ENCODE assay signal across 1 cellular context in the genomic region with DNA sequence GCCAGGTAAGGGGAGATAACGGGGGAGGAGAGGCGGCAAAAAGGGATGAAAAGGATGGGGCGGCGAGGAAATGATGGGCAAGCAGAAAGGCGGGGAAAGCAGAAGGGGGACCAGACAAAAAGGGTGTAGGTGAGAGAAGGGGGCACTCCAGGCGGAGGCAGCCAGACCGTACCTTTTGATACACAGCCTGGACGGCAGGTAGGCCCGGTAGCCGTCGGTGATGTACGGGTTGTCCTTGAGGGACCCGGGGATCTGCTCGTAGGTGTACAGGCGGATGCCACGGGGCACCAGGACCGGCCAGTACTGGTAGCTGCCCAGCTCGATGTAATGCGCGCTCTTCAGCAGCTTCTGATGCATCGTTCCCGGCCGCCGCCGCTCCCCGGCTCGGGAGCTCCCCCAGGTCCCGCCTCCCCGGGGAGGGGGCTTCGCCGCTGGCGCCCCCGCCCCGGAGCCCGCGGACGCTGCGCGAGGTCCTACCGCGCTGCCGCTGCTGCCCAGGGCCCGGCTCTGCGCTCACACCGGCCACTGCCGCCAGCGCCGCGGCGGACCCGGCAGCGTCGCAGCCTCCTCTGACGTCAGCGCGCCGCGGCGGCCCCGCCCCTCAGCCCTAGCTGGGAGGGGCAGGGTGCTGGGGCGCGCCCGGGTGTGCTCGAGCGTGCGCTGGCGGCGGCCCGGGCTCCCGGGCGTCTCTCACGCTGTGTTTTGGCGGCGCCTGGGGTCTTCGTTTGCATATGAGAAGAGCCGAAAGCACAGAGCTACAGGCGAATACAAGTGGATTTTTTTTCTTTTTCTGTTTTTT.
TF ChIP-seq lines count a peak whose summit lies in the region.

PAQR3 (minus strand) TSS at position 571 of the 799 bp plus-strand sequence; CDS start at position 357, 214 bp downstream.

TF ChIP-seq in HEK293, 187 proteins besides CTCF, POLR2A, EP300 and RAD21 (continued from another document and continues in another):
- no peak for TF ChIP-seq ELK4 (IDR thresholded peaks at IDR 0.05; ENCODE audit: borderline replicate concordance, low read depth, low read length)
- TF ChIP-seq HOXA7 (CRISPR knock-in tag; IDR thresholded peaks at IDR 0.05; ENCODE audit: borderline replicate concordance) = no peak
- TF ChIP-seq PRDM1 (tag by site-specific recombination; IDR thresholded peaks at IDR 0.05) = no peak
- no peak for TF ChIP-seq SCRT1 (tag by site-specific recombination; IDR thresholded peaks at IDR 0.05; ENCODE audit: borderline replicate concordance)
- no peak for TF ChIP-seq ZFP41 (tag by site-specific recombination; IDR thresholded peaks at IDR 0.05; ENCODE audit: borderline replicate concordance)
- TF ChIP-seq ZNF350 (tag by site-specific recombination; IDR thresholded peaks at IDR 0.05) = no peak
- no peak for TF ChIP-seq ZNF354C (tag by site-specific recombination; IDR thresholded peaks at IDR 0.05; ENCODE audit: borderline replicate concordance, low read depth)
- TF ChIP-seq, protein P1, sequence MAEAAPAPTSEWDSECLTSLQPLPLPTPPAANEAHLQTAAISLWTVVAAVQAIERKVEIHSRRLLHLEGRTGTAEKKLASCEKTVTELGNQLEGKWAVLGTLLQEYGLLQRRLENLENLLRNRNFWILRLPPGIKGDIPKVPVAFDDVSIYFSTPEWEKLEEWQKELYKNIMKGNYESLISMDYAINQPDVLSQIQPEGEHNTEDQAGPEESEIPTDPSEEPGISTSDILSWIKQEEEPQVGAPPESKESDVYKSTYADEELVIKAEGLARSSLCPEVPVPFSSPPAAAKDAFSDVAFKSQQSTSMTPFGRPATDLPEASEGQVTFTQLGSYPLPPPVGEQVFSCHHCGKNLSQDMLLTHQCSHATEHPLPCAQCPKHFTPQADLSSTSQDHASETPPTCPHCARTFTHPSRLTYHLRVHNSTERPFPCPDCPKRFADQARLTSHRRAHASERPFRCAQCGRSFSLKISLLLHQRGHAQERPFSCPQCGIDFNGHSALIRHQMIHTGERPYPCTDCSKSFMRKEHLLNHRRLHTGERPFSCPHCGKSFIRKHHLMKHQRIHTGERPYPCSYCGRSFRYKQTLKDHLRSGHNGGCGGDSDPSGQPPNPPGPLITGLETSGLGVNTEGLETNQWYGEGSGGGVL (tag by site-specific recombination; IDR thresholded peaks at IDR 0.05) = no peak
- peak; percentile 67; the same call in 1 of the 2 replicates for TF ChIP-seq ZBTB17 (tag by site-specific recombination; IDR thresholded peaks at IDR 0.05)
- TF ChIP-seq ZNF473 (tag by site-specific recombination; IDR thresholded peaks at IDR 0.05) = no peak
- TF ChIP-seq, protein P2, sequence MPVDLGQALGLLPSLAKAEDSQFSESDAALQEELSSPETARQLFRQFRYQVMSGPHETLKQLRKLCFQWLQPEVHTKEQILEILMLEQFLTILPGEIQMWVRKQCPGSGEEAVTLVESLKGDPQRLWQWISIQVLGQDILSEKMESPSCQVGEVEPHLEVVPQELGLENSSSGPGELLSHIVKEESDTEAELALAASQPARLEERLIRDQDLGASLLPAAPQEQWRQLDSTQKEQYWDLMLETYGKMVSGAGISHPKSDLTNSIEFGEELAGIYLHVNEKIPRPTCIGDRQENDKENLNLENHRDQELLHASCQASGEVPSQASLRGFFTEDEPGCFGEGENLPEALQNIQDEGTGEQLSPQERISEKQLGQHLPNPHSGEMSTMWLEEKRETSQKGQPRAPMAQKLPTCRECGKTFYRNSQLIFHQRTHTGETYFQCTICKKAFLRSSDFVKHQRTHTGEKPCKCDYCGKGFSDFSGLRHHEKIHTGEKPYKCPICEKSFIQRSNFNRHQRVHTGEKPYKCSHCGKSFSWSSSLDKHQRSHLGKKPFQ (tag by site-specific recombination; IDR thresholded peaks at IDR 0.05) = no peak
- TF ChIP-seq ZNF501 (tag by site-specific recombination; IDR thresholded peaks at IDR 0.05) = no peak
- TF ChIP-seq ZNF423 (tag by site-specific recombination; IDR thresholded peaks at IDR 0.05) = no peak
- TF ChIP-seq ZNF677 (tag by site-specific recombination; IDR thresholded peaks at IDR 0.05) = no peak
- TF ChIP-seq ZNF654 (tag by site-specific recombination; IDR thresholded peaks at IDR 0.05; ENCODE audit: low read depth) = no peak
- TF ChIP-seq, protein P3, sequence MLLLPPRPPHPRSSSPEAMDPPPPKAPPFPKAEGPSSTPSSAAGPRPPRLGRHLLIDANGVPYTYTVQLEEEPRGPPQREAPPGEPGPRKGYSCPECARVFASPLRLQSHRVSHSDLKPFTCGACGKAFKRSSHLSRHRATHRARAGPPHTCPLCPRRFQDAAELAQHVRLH (tag by site-specific recombination; IDR thresholded peaks at IDR 0.05) = no peak
- no peak for TF ChIP-seq SP2 (tag by site-specific recombination; IDR thresholded peaks at IDR 0.05)
- TF ChIP-seq, protein P4, sequence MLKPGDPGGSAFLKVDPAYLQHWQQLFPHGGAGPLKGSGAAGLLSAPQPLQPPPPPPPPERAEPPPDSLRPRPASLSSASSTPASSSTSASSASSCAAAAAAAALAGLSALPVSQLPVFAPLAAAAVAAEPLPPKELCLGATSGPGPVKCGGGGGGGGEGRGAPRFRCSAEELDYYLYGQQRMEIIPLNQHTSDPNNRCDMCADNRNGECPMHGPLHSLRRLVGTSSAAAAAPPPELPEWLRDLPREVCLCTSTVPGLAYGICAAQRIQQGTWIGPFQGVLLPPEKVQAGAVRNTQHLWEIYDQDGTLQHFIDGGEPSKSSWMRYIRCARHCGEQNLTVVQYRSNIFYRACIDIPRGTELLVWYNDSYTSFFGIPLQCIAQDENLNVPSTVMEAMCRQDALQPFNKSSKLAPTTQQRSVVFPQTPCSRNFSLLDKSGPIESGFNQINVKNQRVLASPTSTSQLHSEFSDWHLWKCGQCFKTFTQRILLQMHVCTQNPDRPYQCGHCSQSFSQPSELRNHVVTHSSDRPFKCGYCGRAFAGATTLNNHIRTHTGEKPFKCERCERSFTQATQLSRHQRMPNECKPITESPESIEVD (tag by site-specific recombination; IDR thresholded peaks at IDR 0.05) = no peak
- no peak for TF ChIP-seq ZSCAN16 (tag by site-specific recombination; IDR thresholded peaks at IDR 0.05)
- TF ChIP-seq ZNF664 (tag by site-specific recombination; IDR thresholded peaks at IDR 0.05) = no peak
- TF ChIP-seq ZNF837 (tag by site-specific recombination; IDR thresholded peaks at IDR 0.05) = no peak
- TF ChIP-seq KLF8 (tag by site-specific recombination; IDR thresholded peaks at IDR 0.05) = peak; percentile 30; the same call in 1 of the 2 replicates
- TF ChIP-seq ZNF560 (tag by site-specific recombination; IDR thresholded peaks at IDR 0.05; ENCODE audit: borderline replicate concordance) = no peak
- no peak for TF ChIP-seq ZNF138 (tag by site-specific recombination; IDR thresholded peaks at IDR 0.05; ENCODE audit: borderline replicate concordance)
- TF ChIP-seq, protein P5, sequence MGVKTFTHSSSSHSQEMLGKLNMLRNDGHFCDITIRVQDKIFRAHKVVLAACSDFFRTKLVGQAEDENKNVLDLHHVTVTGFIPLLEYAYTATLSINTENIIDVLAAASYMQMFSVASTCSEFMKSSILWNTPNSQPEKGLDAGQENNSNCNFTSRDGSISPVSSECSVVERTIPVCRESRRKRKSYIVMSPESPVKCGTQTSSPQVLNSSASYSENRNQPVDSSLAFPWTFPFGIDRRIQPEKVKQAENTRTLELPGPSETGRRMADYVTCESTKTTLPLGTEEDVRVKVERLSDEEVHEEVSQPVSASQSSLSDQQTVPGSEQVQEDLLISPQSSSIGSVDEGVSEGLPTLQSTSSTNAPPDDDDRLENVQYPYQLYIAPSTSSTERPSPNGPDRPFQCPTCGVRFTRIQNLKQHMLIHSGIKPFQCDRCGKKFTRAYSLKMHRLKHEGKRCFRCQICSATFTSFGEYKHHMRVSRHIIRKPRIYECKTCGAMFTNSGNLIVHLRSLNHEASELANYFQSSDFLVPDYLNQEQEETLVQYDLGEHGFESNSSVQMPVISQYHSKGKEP (tag by site-specific recombination; IDR thresholded peaks at IDR 0.05) = no peak
- TF ChIP-seq ZNF175 (tag by site-specific recombination; IDR thresholded peaks at IDR 0.05) = no peak
- no peak for TF ChIP-seq ZNF223 (tag by site-specific recombination; IDR thresholded peaks at IDR 0.05)
- no peak for TF ChIP-seq ZFP69B (tag by site-specific recombination; IDR thresholded peaks at IDR 0.05)
- TF ChIP-seq MZF1 (tag by site-specific recombination; IDR thresholded peaks at IDR 0.05; ENCODE audit: borderline replicate concordance) = no peak
- TF ChIP-seq ZNF768 (tag by site-specific recombination; IDR thresholded peaks at IDR 0.05) = no peak
- TF ChIP-seq ZBTB1 (tag by site-specific recombination; IDR thresholded peaks at IDR 0.05) = no peak
- TF ChIP-seq HOXC10 (CRISPR knock-in tag; IDR thresholded peaks at IDR 0.05) = no peak
- TF ChIP-seq ZNF26 (tag by site-specific recombination; IDR thresholded peaks at IDR 0.05) = no peak
- TF ChIP-seq ZNF670 (tag by site-specific recombination; IDR thresholded peaks at IDR 0.05; ENCODE audit: low read depth) = no peak
- no peak for TF ChIP-seq YY2 (tag by site-specific recombination; IDR thresholded peaks at IDR 0.05)
- TF ChIP-seq ZNF600 (tag by site-specific recombination; IDR thresholded peaks at IDR 0.05) = no peak
- no peak for TF ChIP-seq OSR2 (tag by site-specific recombination; IDR thresholded peaks at IDR 0.05)
- no peak for TF ChIP-seq ZBTB11 (tag by site-specific recombination; conservative IDR thresholded peaks at IDR 0.05; ENCODE audit: low read depth)
- no peak for TF ChIP-seq KLF7 (tag by site-specific recombination; IDR thresholded peaks at IDR 0.05; ENCODE audit: borderline replicate concordance)
- TF ChIP-seq, protein P6, sequence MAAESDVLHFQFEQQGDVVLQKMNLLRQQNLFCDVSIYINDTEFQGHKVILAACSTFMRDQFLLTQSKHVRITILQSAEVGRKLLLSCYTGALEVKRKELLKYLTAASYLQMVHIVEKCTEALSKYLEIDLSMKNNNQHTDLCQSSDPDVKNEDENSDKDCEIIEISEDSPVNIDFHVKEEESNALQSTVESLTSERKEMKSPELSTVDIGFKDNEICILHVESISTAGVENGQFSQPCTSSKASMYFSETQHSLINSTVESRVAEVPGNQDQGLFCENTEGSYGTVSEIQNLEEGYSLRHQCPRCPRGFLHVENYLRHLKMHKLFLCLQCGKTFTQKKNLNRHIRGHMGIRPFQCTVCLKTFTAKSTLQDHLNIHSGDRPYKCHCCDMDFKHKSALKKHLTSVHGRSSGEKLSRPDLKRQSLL (tag by site-specific recombination; IDR thresholded peaks at IDR 0.05) = no peak
- TF ChIP-seq ZNF146 (tag by site-specific recombination; IDR thresholded peaks at IDR 0.05) = no peak
- TF ChIP-seq HIC1 (tag by site-specific recombination; IDR thresholded peaks at IDR 0.05) = no peak
